16 cellular contexts compared by ENCODE assay signal in the genomic region with DNA sequence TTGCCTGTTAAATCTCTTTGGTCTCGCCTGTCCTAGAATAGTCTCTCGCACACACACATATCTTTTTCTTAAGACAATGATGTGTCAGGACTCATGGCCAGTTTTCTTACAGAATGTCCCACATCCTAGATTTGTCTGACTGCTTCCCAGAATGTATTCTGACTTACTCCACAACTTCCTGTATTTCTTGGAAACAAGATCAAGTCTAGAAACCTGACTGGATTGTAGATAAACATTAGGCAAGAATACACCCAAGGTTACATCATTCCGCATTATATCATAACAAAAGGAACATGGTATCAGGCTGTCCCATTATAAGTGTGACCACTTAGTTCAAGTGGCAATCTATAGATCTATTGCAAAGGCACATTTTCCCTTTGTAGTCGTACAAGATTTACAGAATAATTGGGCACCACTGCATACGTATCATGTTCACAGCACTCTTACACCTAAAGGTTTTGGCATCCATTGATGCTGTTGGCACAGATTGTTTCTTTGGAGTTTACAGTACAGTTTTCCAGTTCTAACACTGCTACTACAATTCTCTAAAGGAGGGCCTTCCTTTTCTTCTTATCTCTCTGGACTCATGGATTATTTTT. TPM values are rescaled to one million over a fixed set of nuclear protein-coding genes. Genes with fewer than 3 reads are reported as not detected.
A peak's percentile ranks its signal among the peaks of the same experiment; 100 is the strongest.
DNase-seq lines count a peak whose midpoint lies in the region; ATAC-seq and TF ChIP-seq lines count a peak whose summit lies in the region.
"Had no signal": no experiment of that assay in that cellular context is flagged by ENCODE, and none has a peak within 500 bp of the region (broad histone marks: within the 10 kb centered on the region; RNA-seq: fewer than 3 reads in every experiment).

No MANE protein-coding gene starts in this region.

- no peaks in the 10 kb centered on the region for H3K27me3 ChIP-seq in body of pancreas
- H3K27me3 ChIP-seq: thyroid gland had no signal

- no peaks in the 10 kb centered on the region for H3K27me3 Mint-ChIP-seq in activated T-cell treated with anti-CD3 and anti-CD28 coated beads, Interleukin-2, amount 50 U/mL, for 72 hours (ENCODE audit: low read depth)
- H3K27me3 Mint-ChIP-seq in activated T-cell treated with anti-CD3 and anti-CD28 coated beads, Interleukin-2, amount 50 U/mL, for 24 hours = no peaks in the 10 kb centered on the region
- no peaks in the 10 kb centered on the region for H3K27me3 Mint-ChIP-seq in glutamatergic neuron (ENCODE audit: unreplicated experiment)
- H3K27me3 Mint-ChIP-seq: dendritic cell treated with granulocyte-macrophage colony-stimulating factor and Interleukin-4, amounts not matched to agents 40 ng/mL and 50 ng/mL, for 4 days had no signal

- TF ChIP-seq CTCF in body of pancreas (IDR thresholded peaks at IDR 0.05) = no peak
- TF ChIP-seq CTCF in glutamatergic neuron (IDR thresholded peaks at IDR 0.05; ENCODE audit: partially characterized antibody, unreplicated experiment) = no peak

- intact Hi-C loops in body of pancreas (cut with DNase I) = no loop called here

- H3K27ac ChIP-seq in body of pancreas (no peak overlapping the region), urinary bladder (ENCODE audit: low read depth) (peak overlapping the region; percentile 45)
- H3K27ac ChIP-seq: skin epidermis, thyroid gland had no signal

- no peak for TF ChIP-seq POLR2A in body of pancreas (IDR thresholded peaks at IDR 0.05)

- H3K4me1 ChIP-seq in body of pancreas (peaks cover 5% of the 10 kb centered on the region), urinary bladder (ENCODE audit: insufficient read depth) (peaks cover 3% of the 10 kb centered on the region)

- ATAC-seq in activated T-cell treated with anti-CD3 and anti-CD28 coated beads, Interleukin-2, amount 50 U/mL, for 72 hours (replicated peaks in 1 of 2) = no peak
- ATAC-seq in body of pancreas (peak; percentile 87), GM21529 (IDR thresholded peaks at IDR 0.05; ENCODE audit: unreplicated experiment) (no peak), HG03108 (IDR thresholded peaks at IDR 0.05; ENCODE audit: unreplicated experiment) (no peak)
- ATAC-seq: activated CD8-positive, alpha-beta T cell treated with anti-CD3 and anti-CD28 coated beads, Interleukin-2, amount 10 ng/mL, durations not matched to agents 7 days and 5 days; mucosa of descending colon; Panc1 had no signal

- H3K9me3 ChIP-seq in body of pancreas = no peaks in the 10 kb centered on the region
- H3K9me3 ChIP-seq: mucosa of descending colon, thyroid gland had no signal

- H3K36me3 ChIP-seq in body of pancreas (replicated peaks in 1 of 2; ENCODE audit: insufficient read depth in 1 of 2, low read depth in 2 of 2) (no peaks in the 10 kb centered on the region), urinary bladder (ENCODE audit: insufficient read depth) (no peaks in the 10 kb centered on the region)
- H3K36me3 ChIP-seq: thyroid gland had no signal

- no peak overlapping the region for H3K4me3 ChIP-seq in body of pancreas
- no peak overlapping the region for H3K4me3 ChIP-seq in urinary bladder (ENCODE audit: low read depth, low read length)
- H3K4me3 ChIP-seq: mucosa of descending colon, skin epidermis, thyroid gland had no signal

- no peak overlapping the region for H3K4me3 Mint-ChIP-seq in activated T-cell treated with anti-CD3 and anti-CD28 coated beads, Interleukin-2, amount 50 U/mL, for 72 hours
- H3K4me3 Mint-ChIP-seq in activated T-cell treated with anti-CD3 and anti-CD28 coated beads, Interleukin-2, amount 50 U/mL, for 24 hours = no peak overlapping the region
- H3K4me3 Mint-ChIP-seq in glutamatergic neuron (ENCODE audit: unreplicated experiment) = no peak overlapping the region
- H3K4me3 Mint-ChIP-seq: activated CD8-positive, alpha-beta T cell treated with anti-CD3 and anti-CD28 coated beads, Interleukin-2, amount 10 ng/mL, durations not matched to agents 7 days and 5 days; activated naive CD4-positive, alpha-beta T cell treated with anti-CD3 and anti-CD28 coated beads for 36 hours; dendritic cell treated with granulocyte-macrophage colony-stimulating factor and Interleukin-4, amounts not matched to agents 40 ng/mL and 50 ng/mL, for 4 days had no signal

- peaks cover 2 to 3% of the 10 kb centered on the region in 2 donors for H3K9me3 Mint-ChIP-seq in activated T-cell treated with anti-CD3 and anti-CD28 coated beads, Interleukin-2, amount 50 U/mL, for 72 hours
- peaks cover 5% of the 10 kb centered on the region for H3K9me3 Mint-ChIP-seq in activated T-cell treated with anti-CD3 and anti-CD28 coated beads, Interleukin-2, amount 50 U/mL, for 24 hours
- H3K9me3 Mint-ChIP-seq in glutamatergic neuron (ENCODE audit: unreplicated experiment) = no peaks in the 10 kb centered on the region
- H3K9me3 Mint-ChIP-seq: dendritic cell treated with granulocyte-macrophage colony-stimulating factor and Interleukin-4, amounts not matched to agents 40 ng/mL and 50 ng/mL, for 4 days had no signal

- peak overlapping the region; percentile 39 for H3K27ac Mint-ChIP-seq in activated T-cell treated with anti-CD3 and anti-CD28 coated beads, Interleukin-2, amount 50 U/mL, for 72 hours
- no peak overlapping the region for H3K27ac Mint-ChIP-seq in activated T-cell treated with anti-CD3 and anti-CD28 coated beads, Interleukin-2, amount 50 U/mL, for 24 hours
- no peak overlapping the region for H3K27ac Mint-ChIP-seq in glutamatergic neuron (ENCODE audit: unreplicated experiment)
- H3K27ac Mint-ChIP-seq: activated CD8-positive, alpha-beta T cell treated with anti-CD3 and anti-CD28 coated beads, Interleukin-2, amount 10 ng/mL, durations not matched to agents 7 days and 5 days; activated naive CD4-positive, alpha-beta T cell treated with anti-CD3 and anti-CD28 coated beads for 36 hours had no signal

- 88 to 89% methylated on average over 5 of the region's 5 CpGs for WGBS in body of pancreas, 2 donors
- WGBS in urinary bladder = 92% methylated on average over 5 of the region's 5 CpGs

- H3K36me3 Mint-ChIP-seq in activated T-cell treated with anti-CD3 and anti-CD28 coated beads, Interleukin-2, amount 50 U/mL, for 72 hours (ENCODE audit: insufficient read depth in 2 of 2) = peaks cover 3 to 6% of the 10 kb centered on the region in 2 donors
- H3K36me3 Mint-ChIP-seq in activated T-cell treated with anti-CD3 and anti-CD28 coated beads, Interleukin-2, amount 50 U/mL, for 24 hours (ENCODE audit: low read depth) = peaks cover 38% of the 10 kb centered on the region
- no peaks in the 10 kb centered on the region for H3K36me3 Mint-ChIP-seq in glutamatergic neuron (ENCODE audit: unreplicated experiment)

- peaks cover 11% of the 10 kb centered on the region for H3K4me1 Mint-ChIP-seq in activated T-cell treated with anti-CD3 and anti-CD28 coated beads, Interleukin-2, amount 50 U/mL, for 72 hours (ENCODE audit: low read depth)
- H3K4me1 Mint-ChIP-seq in activated T-cell treated with anti-CD3 and anti-CD28 coated beads, Interleukin-2, amount 50 U/mL, for 24 hours (ENCODE audit: low read depth) = peaks cover 54% of the 10 kb centered on the region
- H3K4me1 Mint-ChIP-seq in glutamatergic neuron (ENCODE audit: low read depth, unreplicated experiment) = no peaks in the 10 kb centered on the region

- no peak for DNase-seq in activated T-cell treated with anti-CD3 and anti-CD28 coated beads, Interleukin-2, amount 50 U/mL, for 72 hours
- DNase-seq in activated T-cell treated with anti-CD3 and anti-CD28 coated beads, Interleukin-2, amount 50 U/mL, for 24 hours = no peak
- DNase-seq in body of pancreas (no peak), iris pigment epithelial cell (ENCODE audit: low read depth) (peak; percentile 79), glutamatergic neuron (no peak)
- DNase-seq: activated CD8-positive, alpha-beta T cell treated with anti-CD3 and anti-CD28 coated beads, Interleukin-2, amount 10 ng/mL, durations not matched to agents 7 days and 5 days; activated naive CD4-positive, alpha-beta T cell treated with anti-CD3 and anti-CD28 coated beads for 36 hours; KBM-7; mucosa of descending colon; thyroid gland had no signal

RNA-seq across cellular contexts. Expression of gene FBXW7, which starts 56.4 kb away (rescaled TPM):
- total RNA-seq in activated T-cell treated with anti-CD3 and anti-CD28 coated beads, Interleukin-2, amount 50 U/mL, for 72 hours = 10 to 100 TPM; 37.6 to 40.9 TPM
- total RNA-seq in body of pancreas = 10 to 100 TPM; 34.5 to 40.5 TPM
- 101 TPM for total RNA-seq in urinary bladder
- 7.9 TPM for polyA plus RNA-seq in urinary bladder
- total RNA-seq in glutamatergic neuron (ENCODE audit: unreplicated experiment) = 57.5 TPM
